In genomic region chrX:104968241-104968640, GRCh38 we compare ENCODE assay signal across 20 cellular contexts.
"Had no signal": no experiment of that assay in that cellular context is flagged by ENCODE, and none has a peak within 500 bp of the region (broad histone marks: within the 10 kb centered on the region; RNA-seq: fewer than 3 reads in every experiment).

No MANE protein-coding gene starts in this region.

- H3K9me3 ChIP-seq: esophagus muscularis mucosa, gastroesophageal sphincter, heart right ventricle, left ventricle myocardium inferior, lower lobe of right lung, mucosa of descending colon had no signal

- H3K27ac ChIP-seq: coronary artery, dorsolateral prefrontal cortex, esophagus muscularis mucosa, foreskin keratinocyte, gastroesophageal sphincter, heart right ventricle, left ventricle myocardium inferior, lower lobe of right lung had no signal

- H3K4me1 ChIP-seq: esophagus muscularis mucosa, foreskin keratinocyte, gastroesophageal sphincter, heart right ventricle, left ventricle myocardium inferior, lower lobe of right lung had no signal

- DNase-seq: cerebellar nuclear complex; dermis blood vessel endothelial cell; dorsolateral prefrontal cortex; effector CD4-positive, alpha-beta T cell; effector memory CD4-positive, alpha-beta T cell; foreskin keratinocyte; glutamatergic neuron; head of caudate nucleus; heart right ventricle; hippocampal formation; left cardiac atrium; left ventricle myocardium inferior; lower lobe of right lung; mesenchymal stem cell; mucosa of descending colon had no signal

- H3K27me3 ChIP-seq: esophagus muscularis mucosa, foreskin keratinocyte, gastroesophageal sphincter had no signal

- FAIRE-seq: endothelial cell of umbilical vein, keratinocyte had no signal

- H3K36me3 ChIP-seq: esophagus muscularis mucosa, gastroesophageal sphincter, heart right ventricle, left ventricle myocardium inferior, lower lobe of right lung had no signal

- H3K4me3 ChIP-seq: coronary artery, dorsolateral prefrontal cortex, esophagus muscularis mucosa, gastroesophageal sphincter, heart right ventricle, left ventricle myocardium inferior, lower lobe of right lung, mucosa of descending colon had no signal

- ATAC-seq: foreskin keratinocyte, gastroesophageal sphincter, heart right ventricle, left cardiac atrium, lower lobe of right lung, mucosa of descending colon had no signal
